In the genomic region with DNA sequence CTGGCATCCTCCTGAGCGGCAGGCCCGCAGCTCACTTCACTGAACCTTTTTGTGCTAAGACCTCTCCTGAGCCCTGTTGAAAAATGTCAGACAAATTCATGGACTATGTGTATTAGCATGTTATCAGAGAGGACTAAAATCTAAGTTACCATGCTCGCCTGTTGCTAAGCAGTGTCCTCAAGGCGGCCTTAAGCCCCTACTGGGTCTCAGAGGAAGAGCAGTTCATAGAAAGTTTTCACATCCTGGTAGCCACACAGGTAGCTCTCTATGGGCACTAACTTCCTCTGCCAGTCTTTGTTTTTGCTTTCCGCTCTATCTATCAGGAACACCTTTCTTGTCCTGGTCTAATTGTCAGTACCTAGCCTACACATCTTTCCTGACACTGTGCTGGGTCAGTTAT, we compare ENCODE assay signal across 22 cellular contexts.
"Had no signal": no experiment of that assay in that cellular context is flagged by ENCODE, and none has a peak within 500 bp of the region (broad histone marks: within the 10 kb centered on the region; RNA-seq: fewer than 3 reads in every experiment).

No MANE protein-coding gene starts in this region.

- H3K4me2 ChIP-seq: hepatocyte had no signal

- H3K36me3 ChIP-seq: esophagus muscularis mucosa, sigmoid colon had no signal

- H3K4me3 ChIP-seq: esophagus muscularis mucosa, hepatocyte, sigmoid colon, testis had no signal

- H3K79me2 ChIP-seq: hepatocyte had no signal

- H2AFZ ChIP-seq: hepatocyte had no signal

- H3K9me3 ChIP-seq: esophagus muscularis mucosa, sigmoid colon, testis had no signal

- H3K4me1 ChIP-seq: esophagus muscularis mucosa, testis had no signal

- H3K27me3 ChIP-seq: esophagus muscularis mucosa, hepatocyte, sigmoid colon, testis had no signal

- ATAC-seq: activated CD8-positive, alpha-beta T cell treated with anti-CD3 and anti-CD28 coated beads, Interleukin-2, amount 10 ng/mL, durations not matched to agents 7 days and 5 days; activated naive CD4-positive, alpha-beta T cell treated with anti-CD3 and anti-CD28 coated beads, Interleukin-2, amount 50 U/mL, for 72 hours; effector memory CD8-positive, alpha-beta T cell; left cardiac atrium; T-cell had no signal

- FAIRE-seq: astrocyte, colon, frontal cortex, islet of Langerhans had no signal

- DNase-seq: activated CD4-positive, alpha-beta T cell treated with anti-CD3 and anti-CD28 coated beads for 1 hour; activated CD4-positive, alpha-beta T cell treated with anti-CD3 and anti-CD28 coated beads, Interleukin-2, amount 50 U/mL, for 1 hour; activated CD8-positive, alpha-beta T cell treated with anti-CD3 and anti-CD28 coated beads, Interleukin-2, amount 10 ng/mL, durations not matched to agents 7 days and 5 days; effector memory CD8-positive, alpha-beta T cell; glutamatergic neuron; left cardiac atrium; nucleus accumbens; posterior cingulate gyrus; sigmoid colon; stimulated activated CD4-positive, alpha-beta T cell treated with anti-CD3 and anti-CD28 coated beads, Interleukin-2, amount 100 ng/mL, for 48 hours; stimulated activated CD8-positive, alpha-beta memory T cell treated with anti-CD3 and anti-CD28 coated beads, Interleukin-4, amount 100 ng/mL, for 48 hours; stimulated activated naive CD4-positive, alpha-beta T cell; T-cell; testis had no signal

- H3K27ac ChIP-seq: esophagus muscularis mucosa, hepatocyte, sigmoid colon, testis, VCaP had no signal
